In the genomic region with DNA sequence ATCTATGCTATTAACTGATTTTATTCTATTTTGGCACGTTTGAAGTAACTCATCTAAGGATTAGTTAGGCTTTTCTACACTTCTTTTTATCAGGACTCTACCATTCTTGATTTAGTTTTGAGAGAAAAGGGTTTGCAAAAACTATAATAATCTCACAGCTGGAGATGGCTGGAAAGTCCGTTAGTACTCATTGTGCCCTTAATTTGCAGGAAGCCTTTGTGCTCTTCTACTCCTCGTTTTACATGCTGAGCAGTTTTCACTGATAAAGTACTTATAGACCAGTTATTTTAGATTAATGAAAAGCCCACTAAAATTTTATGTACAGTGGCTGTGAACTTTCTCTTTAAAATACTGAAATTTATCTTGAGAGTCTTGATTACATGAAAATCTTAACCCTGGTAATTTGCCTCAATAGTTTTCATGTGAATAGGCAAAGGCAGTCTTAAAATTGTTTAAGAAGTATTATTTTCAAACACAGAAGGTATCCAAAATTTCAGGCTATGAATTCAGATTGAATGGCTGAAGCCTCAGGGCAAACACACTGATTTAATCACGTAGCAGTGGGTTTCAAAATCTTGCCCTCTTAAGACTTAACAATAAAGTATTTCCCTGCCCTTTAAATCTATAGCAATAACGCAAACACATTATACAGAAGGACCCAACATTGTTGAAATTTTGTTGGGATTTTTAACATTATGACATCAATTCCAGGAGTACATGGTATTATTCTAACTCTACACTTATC, we compare ENCODE assay signal across 16 cellular contexts. TPM values are rescaled to one million over a fixed set of nuclear protein-coding genes. Genes with fewer than 3 reads are reported as not detected.
DNase-seq lines count a peak whose midpoint lies in the region; ATAC-seq and TF ChIP-seq lines count a peak whose summit lies in the region.
"Had no signal": no experiment of that assay in that cellular context is flagged by ENCODE, and none has a peak within 500 bp of the region (broad histone marks: within the 10 kb centered on the region; RNA-seq: fewer than 3 reads in every experiment).

No MANE protein-coding gene starts in this region.

- H3K27ac ChIP-seq in HEK293 (ENCODE audit: extremely low read depth, low read depth, low read length): no peak overlapping the region
- H3K27ac ChIP-seq in endodermal cell (ENCODE audit: low read depth, low read length): peak overlapping the region; percentile 76
- H3K27ac ChIP-seq: body of pancreas had no signal

- H3K4me3 ChIP-seq in HEK293 (ENCODE audit: low read depth, low read length): no peak overlapping the region; the same call in 1 of the 2 replicates
- no peak overlapping the region for H3K4me3 ChIP-seq in endodermal cell (ENCODE audit: low read length)
- H3K4me3 ChIP-seq: body of pancreas, GM23338 had no signal

- H3K9me3 ChIP-seq in HEK293 (ENCODE audit: control insufficient read depth, insufficient read depth, low read depth, low read length) (no peaks in the 10 kb centered on the region), endodermal cell (ENCODE audit: control insufficient read depth, low read length) (no peaks in the 10 kb centered on the region)
- H3K9me3 ChIP-seq: body of pancreas had no signal

- 17 to 39% methylated on average over 1 to 5 of the region's 5 CpGs for WGBS in endodermal cell (ENCODE audit: insufficient coverage in 1 of 2, insufficient read length in 1 of 2), 2 experiments

- H3K36me3 Mint-ChIP-seq in endodermal cell (ENCODE audit: low read depth): no peaks in the 10 kb centered on the region
- H3K36me3 Mint-ChIP-seq in osteocyte (ENCODE audit: unreplicated experiment): peaks cover 6% of the 10 kb centered on the region
- H3K36me3 Mint-ChIP-seq: stimulated activated naive B cell treated with anti-CD40 and anti-IgM and Interleukin-4, amounts not matched to agents 10 μg/mL and 1 μg/mL and 100 μg/mL, for 72 hours had no signal

- TF ChIP-seq CTCF in HEK293 (tag by site-specific recombination; IDR thresholded peaks at IDR 0.05): no peak
- no peak for TF ChIP-seq CTCF in endodermal cell (conservative IDR thresholded peaks at IDR 0.05)
- no peak for TF ChIP-seq CTCF in osteocyte (IDR thresholded peaks at IDR 0.05)

- H3K9ac ChIP-seq in endodermal cell (ENCODE audit: extremely low read depth, low read length, poor library complexity, severe bottlenecking): no peak overlapping the region

- H3K36me3 ChIP-seq in HEK293 (ENCODE audit: control insufficient read depth in 2 of 2, insufficient read depth in 1 of 2, low read length in 2 of 2): no peaks in the 10 kb centered on the region
- H3K36me3 ChIP-seq in endodermal cell (ENCODE audit: control insufficient read depth, insufficient read depth, low read length): no peaks in the 10 kb centered on the region

- no peaks in the 10 kb centered on the region for H3K27me3 ChIP-seq in endodermal cell (ENCODE audit: control insufficient read depth, insufficient read depth, low read length, poor library complexity, severe bottlenecking)
- H3K27me3 ChIP-seq: body of pancreas had no signal

- H3K9me3 Mint-ChIP-seq in endodermal cell (no peaks in the 10 kb centered on the region), osteocyte (ENCODE audit: unreplicated experiment) (no peaks in the 10 kb centered on the region)
- H3K9me3 Mint-ChIP-seq: activated CD8-positive, alpha-beta T cell treated with anti-CD3 and anti-CD28 coated beads for 36 hours; GM23338; stimulated activated naive B cell treated with anti-CD40 and anti-IgM and Interleukin-4, amounts not matched to agents 10 μg/mL and 1 μg/mL and 100 μg/mL, for 72 hours had no signal

- H3K4me1 ChIP-seq in HEK293 (ENCODE audit: control insufficient read depth, insufficient read depth, low read length) (peaks cover 42% of the 10 kb centered on the region), endodermal cell (ENCODE audit: control insufficient read depth, insufficient read depth, low read length) (peaks cover 12% of the 10 kb centered on the region)

- POLR2A ChIA-PET in HEK293 (lab: Yijun Ruan, JAX): interaction anchor here (0.6 to 2.8 kb wide), 4 partner anchors 19 to 677 kb away, joined by 3 to 12 read pairs (median 8); a partner anchor contains a TSS

- no peaks in the 10 kb centered on the region for H3K27me3 Mint-ChIP-seq in endodermal cell (ENCODE audit: insufficient read depth)
- no peaks in the 10 kb centered on the region for H3K27me3 Mint-ChIP-seq in osteocyte (ENCODE audit: unreplicated experiment)
- H3K27me3 Mint-ChIP-seq: activated CD8-positive, alpha-beta T cell treated with anti-CD3 and anti-CD28 coated beads for 36 hours; stimulated activated naive B cell treated with anti-CD40 and anti-IgM and Interleukin-4, amounts not matched to agents 10 μg/mL and 1 μg/mL and 100 μg/mL, for 72 hours had no signal

- H3K27ac Mint-ChIP-seq in endodermal cell (no peak overlapping the region), osteocyte (ENCODE audit: unreplicated experiment) (peak overlapping the region; percentile 86)
- H3K27ac Mint-ChIP-seq: GM23338; stimulated activated naive B cell treated with anti-CD40 and anti-IgM and Interleukin-4, amounts not matched to agents 10 μg/mL and 1 μg/mL and 100 μg/mL, for 72 hours had no signal

- ATAC-seq in HG02588 (IDR thresholded peaks at IDR 0.05; ENCODE audit: unreplicated experiment): no peak
- ATAC-seq: body of pancreas, GM23338 had no signal

- DNase-seq in COR-L47 (lab: John Stamatoyannopoulos, UW) (peak; percentile 34), endodermal cell (no peak), osteocyte (ENCODE audit: extremely low spot score, unreplicated experiment) (no peak), NCI-H2196 (lab: John Stamatoyannopoulos, UW; ENCODE audit: unreplicated experiment) (no peak)
- DNase-seq in stimulated activated CD4-positive, alpha-beta T cell treated with anti-CD3 and anti-CD28 coated beads, Interleukin-4, amount 100 ng/mL, for 1 hour: no peak
- no peak for DNase-seq in stimulated activated CD4-positive, alpha-beta T cell treated with anti-CD3 and anti-CD28 coated beads, Interleukin-12 subunit alpha, Interleukin-12 subunit beta, amount 100 ng/mL, for 4 hours
- DNase-seq: activated CD8-positive, alpha-beta T cell treated with anti-CD3 and anti-CD28 coated beads for 36 hours; activated effector memory CD4-positive, alpha-beta T cell treated with Interleukin-2 at 50 U/mL for 16 hours; body of pancreas; effector memory CD4-positive, alpha-beta T cell; NCI-H2029; NK-92 treated with Interleukin-12 subunit alpha and Interleukin-12 subunit beta, amount 100 ng/mL, for 24 hours; stimulated activated naive B cell treated with anti-CD40 and anti-IgM and Interleukin-4, amounts not matched to agents 10 μg/mL and 1 μg/mL and 100 μg/mL, for 72 hours had no signal

- CTCF ChIA-PET in HEK293 (lab: Yijun Ruan, JAX): interaction anchor here (1.5 to 1.8 kb wide), 3 partner anchors 8 to 19 kb away, joined by 3 to 6 read pairs (median 6); a partner anchor contains a TSS

- H3K4me1 Mint-ChIP-seq in endodermal cell (peaks cover 30% of the 10 kb centered on the region), osteocyte (ENCODE audit: unreplicated experiment) (peaks cover 65% of the 10 kb centered on the region)

- H3K4me3 Mint-ChIP-seq in endodermal cell (no peak overlapping the region), osteocyte (ENCODE audit: unreplicated experiment) (peak overlapping the region; percentile 6)
- H3K4me3 Mint-ChIP-seq: GM23338; stimulated activated naive B cell treated with anti-CD40 and anti-IgM and Interleukin-4, amounts not matched to agents 10 μg/mL and 1 μg/mL and 100 μg/mL, for 72 hours had no signal

TF ChIP-seq in HEK293, 187 proteins besides CTCF, POLR2A, EP300 and RAD21 (continues in another document):
- TF ChIP-seq, protein P1, sequence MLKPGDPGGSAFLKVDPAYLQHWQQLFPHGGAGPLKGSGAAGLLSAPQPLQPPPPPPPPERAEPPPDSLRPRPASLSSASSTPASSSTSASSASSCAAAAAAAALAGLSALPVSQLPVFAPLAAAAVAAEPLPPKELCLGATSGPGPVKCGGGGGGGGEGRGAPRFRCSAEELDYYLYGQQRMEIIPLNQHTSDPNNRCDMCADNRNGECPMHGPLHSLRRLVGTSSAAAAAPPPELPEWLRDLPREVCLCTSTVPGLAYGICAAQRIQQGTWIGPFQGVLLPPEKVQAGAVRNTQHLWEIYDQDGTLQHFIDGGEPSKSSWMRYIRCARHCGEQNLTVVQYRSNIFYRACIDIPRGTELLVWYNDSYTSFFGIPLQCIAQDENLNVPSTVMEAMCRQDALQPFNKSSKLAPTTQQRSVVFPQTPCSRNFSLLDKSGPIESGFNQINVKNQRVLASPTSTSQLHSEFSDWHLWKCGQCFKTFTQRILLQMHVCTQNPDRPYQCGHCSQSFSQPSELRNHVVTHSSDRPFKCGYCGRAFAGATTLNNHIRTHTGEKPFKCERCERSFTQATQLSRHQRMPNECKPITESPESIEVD (tag by site-specific recombination; IDR thresholded peaks at IDR 0.05): peak; percentile 97
- TF ChIP-seq, protein P2, sequence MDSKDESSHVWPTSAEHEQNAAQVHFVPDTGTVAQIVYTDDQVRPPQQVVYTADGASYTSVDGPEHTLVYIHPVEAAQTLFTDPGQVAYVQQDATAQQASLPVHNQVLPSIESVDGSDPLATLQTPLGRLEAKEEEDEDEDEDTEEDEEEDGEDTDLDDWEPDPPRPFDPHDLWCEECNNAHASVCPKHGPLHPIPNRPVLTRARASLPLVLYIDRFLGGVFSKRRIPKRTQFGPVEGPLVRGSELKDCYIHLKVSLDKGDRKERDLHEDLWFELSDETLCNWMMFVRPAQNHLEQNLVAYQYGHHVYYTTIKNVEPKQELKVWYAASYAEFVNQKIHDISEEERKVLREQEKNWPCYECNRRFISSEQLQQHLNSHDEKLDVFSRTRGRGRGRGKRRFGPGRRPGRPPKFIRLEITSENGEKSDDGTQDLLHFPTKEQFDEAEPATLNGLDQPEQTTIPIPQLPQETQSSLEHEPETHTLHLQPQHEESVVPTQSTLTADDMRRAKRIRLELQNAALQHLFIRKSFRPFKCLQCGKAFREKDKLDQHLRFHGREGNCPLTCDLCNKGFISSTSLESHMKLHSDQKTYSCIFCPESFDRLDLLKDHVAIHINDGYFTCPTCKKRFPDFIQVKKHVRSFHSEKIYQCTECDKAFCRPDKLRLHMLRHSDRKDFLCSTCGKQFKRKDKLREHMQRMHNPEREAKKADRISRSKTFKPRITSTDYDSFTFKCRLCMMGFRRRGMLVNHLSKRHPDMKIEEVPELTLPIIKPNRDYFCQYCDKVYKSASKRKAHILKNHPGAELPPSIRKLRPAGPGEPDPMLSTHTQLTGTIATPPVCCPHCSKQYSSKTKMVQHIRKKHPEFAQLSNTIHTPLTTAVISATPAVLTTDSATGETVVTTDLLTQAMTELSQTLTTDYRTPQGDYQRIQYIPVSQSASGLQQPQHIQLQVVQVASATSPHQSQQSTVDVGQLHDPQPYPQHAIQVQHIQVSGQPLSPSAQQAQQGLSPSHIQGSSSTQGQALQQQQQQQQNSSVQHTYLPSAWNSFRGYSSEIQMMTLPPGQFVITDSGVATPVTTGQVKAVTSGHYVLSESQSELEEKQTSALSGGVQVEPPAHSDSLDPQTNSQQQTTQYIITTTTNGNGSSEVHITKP (tag by site-specific recombination; IDR thresholded peaks at IDR 0.05): peak; percentile 43; the same call in 1 of the 2 replicates

RNA-seq across cellular contexts. Expression of a gene that starts 18.6 kb away (rescaled TPM):
- 10 to 100 TPM in 1 of 2 donors, 1 to 10 TPM in 1; 5.5 to 12.2 TPM for total RNA-seq in endodermal cell
- polyA plus RNA-seq in endodermal cell (2013, experiment 1 of 2): 53.5 TPM
- 49.5 TPM for polyA plus RNA-seq in endodermal cell (2013, experiment 2 of 2)
- 19.5 and 20.6 TPM in 2 replicates for total RNA-seq in osteocyte
